2 cellular contexts compared by ENCODE assay signal in the genomic region with DNA sequence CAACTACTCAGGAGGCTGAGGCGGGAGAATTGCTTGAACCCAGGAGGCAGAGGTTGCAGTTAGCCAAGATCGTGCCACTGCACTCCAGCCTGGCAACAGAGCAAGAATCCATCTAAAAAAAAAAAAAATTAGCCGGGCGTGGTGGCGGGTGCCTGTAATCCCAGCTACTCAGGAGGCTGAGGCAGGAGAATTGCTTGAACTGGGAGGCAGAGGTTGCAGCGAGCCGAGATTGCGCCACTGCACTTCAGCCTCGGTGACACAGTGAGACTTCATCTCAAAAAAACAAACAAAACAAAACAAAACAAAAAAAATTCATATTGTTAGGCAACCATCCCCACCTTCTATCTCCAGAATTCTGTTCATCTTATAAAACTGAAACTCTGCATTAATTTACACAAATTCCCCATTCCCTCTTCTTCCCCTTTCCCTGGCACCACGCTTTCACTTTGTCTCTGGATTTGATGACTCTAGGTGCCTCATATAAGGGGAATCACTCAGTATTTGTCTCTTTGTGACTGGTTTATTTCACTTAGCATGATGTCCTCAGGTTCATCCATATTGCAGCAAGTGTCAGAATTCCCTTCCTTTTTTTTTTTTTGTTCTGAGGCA. TPM values are rescaled to one million over a fixed set of nuclear protein-coding genes. Genes with fewer than 3 reads are reported as not detected.
"Had no signal": no experiment of that assay in that cellular context is flagged by ENCODE, and none has a peak within 500 bp of the region (broad histone marks: within the 10 kb centered on the region; RNA-seq: fewer than 3 reads in every experiment).

No MANE protein-coding gene starts in this region.

RNA-seq across cellular contexts. Expression of a gene that starts 56.2 kb away (rescaled TPM):
- total RNA-seq: left lobe of liver, myocyte had no signal
